Comparison of ENCODE assay signal across 1 cellular context in genomic region chr7:101486764-101487458, GRCh38.
TF ChIP-seq lines count a peak whose summit lies in the region.

No MANE protein-coding gene starts in this region.

TF ChIP-seq in SK-N-SH, 30 proteins besides CTCF, POLR2A, EP300 and RAD21 (continued from another document):
- 0 out of 2 replicates have a peak, but pooled peaks have one; percentile 17 for TF ChIP-seq REST (IDR thresholded peaks at IDR 0.05; ENCODE audit: low read depth, low read length)
